1 cellular context compared by ENCODE assay signal in the genomic region with DNA sequence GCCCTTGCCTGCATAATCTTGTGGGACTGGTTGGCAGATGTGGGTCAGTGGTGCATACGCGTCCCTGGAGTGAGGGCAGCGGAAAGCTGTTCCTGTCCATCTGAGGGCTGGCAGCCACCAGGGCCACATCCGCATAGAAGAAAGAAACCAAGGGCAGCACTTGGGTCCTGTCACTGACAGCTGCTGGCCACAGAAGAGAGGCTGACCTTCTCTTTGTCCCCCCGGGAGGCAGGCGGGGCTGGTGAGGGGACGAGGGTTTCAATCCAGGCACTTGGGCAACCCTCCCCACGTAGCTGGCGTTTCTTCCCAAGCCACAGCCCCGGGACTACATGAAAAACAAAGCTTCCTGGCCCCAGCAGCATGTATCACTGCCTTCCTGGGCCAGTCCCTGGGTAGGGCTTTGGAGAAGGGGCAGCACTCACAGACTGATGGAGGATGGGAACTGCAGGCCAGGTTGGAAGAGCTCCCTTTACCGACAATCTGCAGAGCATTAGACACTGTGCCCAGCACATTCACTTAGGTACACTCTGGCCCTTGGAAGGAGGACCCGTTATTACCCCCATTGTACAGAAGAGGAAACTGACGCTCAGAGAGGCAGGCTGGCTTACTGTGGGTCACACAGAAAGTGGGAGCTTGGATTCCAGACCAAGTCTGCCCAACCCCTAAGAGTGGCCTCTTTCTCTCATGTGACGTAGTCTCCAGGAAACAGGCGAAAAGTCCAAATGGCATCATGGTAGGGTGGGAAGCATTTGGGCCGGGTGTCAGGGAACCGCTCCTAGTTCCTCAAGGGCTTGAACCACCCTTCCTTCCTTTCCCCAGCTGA.
TF ChIP-seq lines count a peak whose summit lies in the region.

No MANE protein-coding gene starts in this region.

TF ChIP-seq in H1, 55 proteins besides CTCF, POLR2A, EP300 and RAD21:
- TF ChIP-seq CTBP2 (IDR thresholded peaks at IDR 0.05; ENCODE audit: borderline replicate concordance, insufficient read depth, insufficient read length, low read length) = no peak
- TF ChIP-seq RFX5 (IDR thresholded peaks at IDR 0.05; ENCODE audit: borderline replicate concordance, low read depth, low read length) = no peak
- no peak for TF ChIP-seq TBP (IDR thresholded peaks at IDR 0.05; ENCODE audit: low read depth, low read length)
